In genomic region chr13:37701306-37701705, GRCh38 we compare ENCODE assay signal across 15 cellular contexts.
A peak's percentile ranks its signal among the peaks of the same experiment; 100 is the strongest.
DNase-seq lines count a peak whose midpoint lies in the region; ATAC-seq and TF ChIP-seq lines count a peak whose summit lies in the region.
"Had no signal": no experiment of that assay in that cellular context is flagged by ENCODE, and none has a peak within 500 bp of the region (broad histone marks: within the 10 kb centered on the region; RNA-seq: fewer than 3 reads in every experiment).

No MANE protein-coding gene starts in this region.

- POLR2A ChIA-PET in activated CD4-positive, alpha-beta T cell treated with anti-CD3 and anti-CD28 coated beads for 36 hours (lab: Charles Lee), result no interaction called here

- no peaks in the 10 kb centered on the region for H3K27me3 Mint-ChIP-seq in activated CD4-positive, alpha-beta T cell treated with anti-CD3 and anti-CD28 coated beads for 36 hours
- H3K27me3 Mint-ChIP-seq: activated CD4-positive, alpha-beta T cell treated with anti-CD3 and anti-CD28 coated beads, Interleukin-2, amount 10 ng/mL, durations not matched to agents 7 days and 5 days had no signal

- no peak overlapping the region for H3K27ac Mint-ChIP-seq in activated CD4-positive, alpha-beta T cell treated with anti-CD3 and anti-CD28 coated beads for 36 hours
- H3K27ac Mint-ChIP-seq: activated CD4-positive, alpha-beta T cell treated with anti-CD3 and anti-CD28 coated beads, Interleukin-2, amount 10 ng/mL, durations not matched to agents 7 days and 5 days; immature natural killer cell had no signal

- peak; percentile 63 for DNase-seq in ELR (ENCODE audit: low read depth)
- peak; percentile 31 for DNase-seq in RPMI7951 (ENCODE audit: low read depth)
- DNase-seq in fibroblast of pulmonary artery (ENCODE audit: low read depth), result peak; percentile 96
- DNase-seq in skeletal muscle cell (ENCODE audit: low read depth), result peak; percentile 47
- no peak for DNase-seq in activated CD4-positive, alpha-beta T cell treated with anti-CD3 and anti-CD28 coated beads for 36 hours
- no peak for DNase-seq in UCSD-AML1 (lab: John Stamatoyannopoulos, UW; ENCODE audit: unreplicated experiment)
- no peak for DNase-seq in NCI-H187 (lab: John Stamatoyannopoulos, UW)
- DNase-seq: activated CD4-positive, alpha-beta T cell treated with anti-CD3 and anti-CD28 coated beads, Interleukin-2, amount 10 ng/mL, durations not matched to agents 7 days and 5 days; dorsolateral prefrontal cortex; immature natural killer cell; Karpas-422; NCI-H2107; NCI-H748 treated with DMSO at 0.1 percent for 48 hours had no signal

- no peak overlapping the region for H3K4me3 ChIP-seq in fibroblast of pulmonary artery (replicated peaks; ENCODE audit: low read depth, low read length)
- H3K4me3 ChIP-seq in skeletal muscle cell (ENCODE audit: low read depth, low read length), result no peak overlapping the region
- H3K4me3 ChIP-seq: adrenal gland, dorsolateral prefrontal cortex had no signal

- no peaks in the 10 kb centered on the region for H3K4me1 Mint-ChIP-seq in activated CD4-positive, alpha-beta T cell treated with anti-CD3 and anti-CD28 coated beads for 36 hours
- H3K4me1 Mint-ChIP-seq: activated CD4-positive, alpha-beta T cell treated with anti-CD3 and anti-CD28 coated beads, Interleukin-2, amount 10 ng/mL, durations not matched to agents 7 days and 5 days; immature natural killer cell had no signal

- intact Hi-C loops in activated CD4-positive, alpha-beta T cell treated with anti-CD3 and anti-CD28 coated beads for 36 hours (cut with DNase I, micrococcal nuclease), result no loop called here

- no peak overlapping the region for H3K4me3 Mint-ChIP-seq in activated CD4-positive, alpha-beta T cell treated with anti-CD3 and anti-CD28 coated beads for 36 hours
- H3K4me3 Mint-ChIP-seq: activated CD4-positive, alpha-beta T cell treated with anti-CD3 and anti-CD28 coated beads, Interleukin-2, amount 10 ng/mL, durations not matched to agents 7 days and 5 days; immature natural killer cell had no signal

- no peak for TF ChIP-seq CTCF in fibroblast of pulmonary artery (IDR thresholded peaks at IDR 0.05; ENCODE audit: low read length, missing control alignments)

- CTCF ChIA-PET in activated CD4-positive, alpha-beta T cell treated with anti-CD3 and anti-CD28 coated beads for 36 hours (lab: Charles Lee), result no interaction called here

- H3K9me3 Mint-ChIP-seq in activated CD4-positive, alpha-beta T cell treated with anti-CD3 and anti-CD28 coated beads for 36 hours (ENCODE audit: low read depth), result no peaks in the 10 kb centered on the region
- H3K9me3 Mint-ChIP-seq: activated CD4-positive, alpha-beta T cell treated with anti-CD3 and anti-CD28 coated beads, Interleukin-2, amount 10 ng/mL, durations not matched to agents 7 days and 5 days had no signal

- ATAC-seq in GM18870 (IDR thresholded peaks at IDR 0.05; ENCODE audit: unreplicated experiment), result no peak
- ATAC-seq in activated CD4-positive, alpha-beta T cell treated with anti-CD3 and anti-CD28 coated beads for 36 hours, result no peak

- H3K36me3 Mint-ChIP-seq in activated CD4-positive, alpha-beta T cell treated with anti-CD3 and anti-CD28 coated beads for 36 hours (ENCODE audit: low read depth), result no peaks in the 10 kb centered on the region
- H3K36me3 Mint-ChIP-seq: immature natural killer cell had no signal

Comparison
In these comparisons a context has a peak if more than half of its experiments do, and no peak if none do; other contexts are left out.
1. DNase-seq: peak in ELR (single experiment), RPMI7951 (single experiment), fibroblast of pulmonary artery (single experiment) and skeletal muscle cell (single experiment); none in activated CD4-positive, alpha-beta T cell treated with anti-CD3 and anti-CD28 coated beads for 36 hours (single experiment), UCSD-AML1 (single experiment) and NCI-H187 (0 of 2).